5 cellular contexts compared by ENCODE assay signal in genomic region chr5:13072936-13073335, GRCh38.
DNase-seq lines count a peak whose midpoint lies in the region; ATAC-seq and TF ChIP-seq lines count a peak whose summit lies in the region.
"Not testable (repeated sequence)": the region's sequence is repeated elsewhere in the genome, so short reads cannot be mapped to it uniquely, and the experiment has no call there.

No MANE protein-coding gene starts in this region.

- intact Hi-C loops in Caco-2 (cut with micrococcal nuclease; ENCODE audit: unreplicated experiment): loop anchor here (1.0 kb wide), 1 partner anchor 8 kb away; no protein-coding TSS in a partner anchor

- not testable (repeated sequence) for H4K8ac ChIP-seq in mesendoderm (ENCODE audit: low read depth, low read length)

- not testable (repeated sequence) for H3K27me3 ChIP-seq in Caco-2 (replicated peaks; ENCODE audit: control insufficient read depth, insufficient read depth, low read length); DND-41 (ENCODE audit: insufficient read depth, low read length, poor library complexity); mesendoderm (ENCODE audit: insufficient read depth, low read length, poor library complexity)

- H2BK120ac ChIP-seq in mesendoderm (ENCODE audit: low read depth, low read length): not testable (repeated sequence)

- not testable (repeated sequence) for H3K36me3 Mint-ChIP-seq in Caco-2 (ENCODE audit: insufficient read depth, unreplicated experiment)

- not testable (repeated sequence) for H3K4me3 ChIP-seq in Caco-2 (ENCODE audit: low read depth, low read length); DND-41 (ENCODE audit: low read depth in 1 of 2, low read length in 2 of 2); mesendoderm (ENCODE audit: low read length)

- H3K23ac ChIP-seq in mesendoderm (ENCODE audit: low read length): not testable (repeated sequence)

- H2BK5ac ChIP-seq in mesendoderm (ENCODE audit: low read length): not testable (repeated sequence)

- H3K27ac Mint-ChIP-seq in Caco-2 (ENCODE audit: unreplicated experiment): not testable (repeated sequence)

- not testable (repeated sequence) for H2AFZ ChIP-seq in DND-41 (ENCODE audit: low read depth, low read length)

- H3K4ac ChIP-seq in mesendoderm (ENCODE audit: low read depth, low read length): not testable (repeated sequence)

- H3K4me2 ChIP-seq in DND-41 (ENCODE audit: insufficient read depth, low read length); mesendoderm (ENCODE audit: low read length): not testable (repeated sequence)

- not testable (repeated sequence) for H2BK15ac ChIP-seq in mesendoderm (replicated peaks; ENCODE audit: low read depth)

- not testable (repeated sequence) for H3K79me2 ChIP-seq in DND-41 (ENCODE audit: insufficient read depth, low read length); mesendoderm (ENCODE audit: control insufficient read depth, insufficient read depth, low read length)

- H3K4me1 Mint-ChIP-seq in Caco-2 (ENCODE audit: low read depth, unreplicated experiment): not testable (repeated sequence)

- not testable (repeated sequence) for H3K9ac ChIP-seq in DND-41 (ENCODE audit: low read depth, low read length); mesendoderm (ENCODE audit: low read length)

- H4K20me1 ChIP-seq in DND-41 (ENCODE audit: insufficient read depth, low read length): not testable (repeated sequence)

- H3K9me3 Mint-ChIP-seq in Caco-2 (ENCODE audit: unreplicated experiment): peaks cover 38% of the 10 kb centered on the region

- H3K18ac ChIP-seq in mesendoderm (ENCODE audit: low read length): not testable (repeated sequence)

- not testable (repeated sequence) for H3K79me1 ChIP-seq in mesendoderm (ENCODE audit: low read length)

- not testable (repeated sequence) for H3K27me3 Mint-ChIP-seq in Caco-2 (ENCODE audit: insufficient read depth, unreplicated experiment)

- H3K4me3 Mint-ChIP-seq in Caco-2 (ENCODE audit: unreplicated experiment): not testable (repeated sequence)

- not testable (repeated sequence) for H3K4me1 ChIP-seq in Caco-2; DND-41 (ENCODE audit: insufficient read depth, low read length); mesendoderm (ENCODE audit: control insufficient read depth, low read depth, low read length)

- not testable (repeated sequence) for H4K5ac ChIP-seq in mesendoderm (ENCODE audit: low read length)

- peaks cover 31% of the 10 kb centered on the region for H3K9me3 ChIP-seq in Caco-2
- peaks cover 14% of the 10 kb centered on the region for H3K9me3 ChIP-seq in DND-41 (ENCODE audit: insufficient read depth, low read length, severe bottlenecking)

- WGBS in mesendoderm (ENCODE audit: extremely low coverage, insufficient coverage, low lambda C conversion rate): no CpG with 5 or more reads among the region's 4 CpGs

- H2AK5ac ChIP-seq in mesendoderm (ENCODE audit: low read length): not testable (repeated sequence)

- not testable (repeated sequence) for TF ChIP-seq CTCF in Caco-2 (IDR thresholded peaks at IDR 0.05; ENCODE audit: insufficient read depth in 1 of 2, low read depth in 1 of 2, low read length in 1 of 2, severe bottlenecking in 1 of 2, unreplicated experiment in 1 of 2); DND-41 (IDR thresholded peaks at IDR 0.05; ENCODE audit: borderline replicate concordance, extremely low read depth, low read length, poor library complexity, severe bottlenecking)

- POLR2A ChIA-PET in Caco-2 (lab: Charles Lee): not testable (repeated sequence)

- CTCF ChIA-PET in Caco-2 (lab: Charles Lee): not testable (repeated sequence)

- DNase-seq in Caco-2 (peak; percentile 65 to 66), DMS53 (lab: John Stamatoyannopoulos, UW) (peak; percentile 9), DND-41 (peak; percentile 12), ELF-1 (ENCODE audit: low read depth, low spot score) (peak; percentile 2), mesendoderm (peak; percentile 2)

- not testable (repeated sequence) for H3K36me3 ChIP-seq in Caco-2 (ENCODE audit: control insufficient read depth, insufficient read depth, low read length); DND-41 (ENCODE audit: insufficient read depth, low read length); mesendoderm (ENCODE audit: control insufficient read depth, insufficient read depth, low read length)

- not testable (repeated sequence) for BruUV-seq in Caco-2 (replicated peaks; lab: Mats Ljungman, UMichigan)

- ATAC-seq in DND-41 (ENCODE audit: insufficient read depth, low read depth): not testable (repeated sequence)

- H3K56ac ChIP-seq in mesendoderm (ENCODE audit: low read length): not testable (repeated sequence)

- H3K27ac ChIP-seq in DND-41 (ENCODE audit: low read length); mesendoderm (ENCODE audit: low read depth, low read length): not testable (repeated sequence)

Comparison
In these comparisons a context has a peak if more than half of its experiments do, and no peak if none do; other contexts are left out.
1. DNase-seq: peak in every context shown above with its lines; median percentile 66 in Caco-2; 12 in DND-41; 9 in DMS53; 2 in ELF-1; 2 in mesendoderm.